ENCODE assay signal across 1 cellular context in genomic region chr20:51540074-51540473, GRCh38. TPM values are rescaled to one million over a fixed set of nuclear protein-coding genes. Genes with fewer than 3 reads are reported as not detected.
"Had no signal": no experiment of that assay in that cellular context is flagged by ENCODE, and none has a peak within 500 bp of the region (broad histone marks: within the 10 kb centered on the region; RNA-seq: fewer than 3 reads in every experiment).

No MANE protein-coding gene starts in this region.

RNA-seq across cellular contexts. Expression of gene NFATC2, which starts 2.4 kb away (rescaled TPM):
- total RNA-seq: bronchial epithelial cell had no signal
